17 cellular contexts compared by ENCODE assay signal in the genomic region with DNA sequence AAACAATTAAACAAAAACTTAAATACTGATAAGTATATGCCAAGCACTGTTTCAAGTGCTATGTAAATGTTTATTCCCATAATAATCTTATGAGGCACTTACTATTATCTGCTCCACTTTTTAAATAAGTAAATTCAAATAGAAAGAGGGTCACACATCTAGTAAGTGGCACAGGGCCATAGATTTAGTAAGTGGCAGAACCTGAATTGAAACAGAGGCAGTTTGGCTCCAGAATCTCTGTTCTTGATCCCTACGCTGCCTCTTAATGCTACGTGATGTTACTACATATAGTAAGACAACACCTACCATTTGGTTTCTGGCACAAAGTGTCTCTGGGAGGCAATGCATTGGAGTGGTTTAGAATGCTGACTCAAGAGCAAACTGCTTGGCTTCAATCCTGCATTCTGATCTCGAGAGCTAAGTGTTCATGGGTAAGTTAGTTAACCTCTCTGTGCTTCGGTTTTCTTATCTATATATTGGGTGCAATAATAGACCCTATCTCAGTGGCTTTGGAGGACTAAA.
DNase-seq lines count a peak whose midpoint lies in the region; ATAC-seq and TF ChIP-seq lines count a peak whose summit lies in the region.
"Had no signal": no experiment of that assay in that cellular context is flagged by ENCODE, and none has a peak within 500 bp of the region (broad histone marks: within the 10 kb centered on the region; RNA-seq: fewer than 3 reads in every experiment).

No MANE protein-coding gene starts in this region.

- TF ChIP-seq CTCF in upper lobe of right lung (IDR thresholded peaks at IDR 0.05) (no peak), endothelial cell (IDR thresholded peaks at IDR 0.05; ENCODE audit: unreplicated experiment) (no peak)

- no peak overlapping the region for H4K8ac ChIP-seq in mesendoderm (ENCODE audit: low read depth, low read length)

- peak; percentile 79 to 83 for ATAC-seq in right cardiac atrium
- peak; percentile 79 for ATAC-seq in upper lobe of right lung
- ATAC-seq: CD8-positive, alpha-beta T cell had no signal

- H3K27me3 ChIP-seq in right cardiac atrium (ENCODE audit: control insufficient read depth, insufficient read depth), result no peaks in the 10 kb centered on the region
- H3K27me3 ChIP-seq in upper lobe of right lung, result no peaks in the 10 kb centered on the region
- no peaks in the 10 kb centered on the region for H3K27me3 ChIP-seq in mesendoderm (ENCODE audit: insufficient read depth, low read length, poor library complexity)
- H3K27me3 ChIP-seq: MG63, Peyer's patch had no signal

- no peak overlapping the region for H2AK5ac ChIP-seq in mesendoderm (ENCODE audit: low read length)

- H3K27ac ChIP-seq in right cardiac atrium (ENCODE audit: low read length) (no peak overlapping the region), upper lobe of right lung (no peak overlapping the region), mesendoderm (ENCODE audit: low read depth, low read length) (no peak overlapping the region)
- H3K27ac ChIP-seq: KMS-11, Peyer's patch had no signal

- H3K9me3 ChIP-seq in right cardiac atrium (ENCODE audit: control insufficient read depth, low read length) (no peaks in the 10 kb centered on the region), upper lobe of right lung (no peaks in the 10 kb centered on the region)
- H3K9me3 ChIP-seq: BE2C, MG63, Peyer's patch had no signal

- no peaks in the 10 kb centered on the region for H3K79me2 ChIP-seq in mesendoderm (ENCODE audit: control insufficient read depth, insufficient read depth, low read length)

- no peak overlapping the region for H3K18ac ChIP-seq in mesendoderm (ENCODE audit: low read length)

- no peaks in the 10 kb centered on the region for H3K36me3 ChIP-seq in upper lobe of right lung
- H3K36me3 ChIP-seq in mesendoderm (ENCODE audit: control insufficient read depth, insufficient read depth, low read length), result no peaks in the 10 kb centered on the region
- H3K36me3 ChIP-seq: BE2C, MG63, Peyer's patch had no signal

- DNase-seq in NCI-H2029 (lab: John Stamatoyannopoulos, UW) (peak; percentile 67), NCI-H774 (lab: John Stamatoyannopoulos, UW) (peak; percentile 72), right cardiac atrium (no peak), upper lobe of right lung (no peak), endothelial cell (ENCODE audit: low spot score) (no peak), OCI-M2 (lab: John Stamatoyannopoulos, UW; ENCODE audit: unreplicated experiment) (no peak), mesendoderm (no peak)
- DNase-seq: BE2C; CD8-positive, alpha-beta T cell; HFFc6; MG63; NCI-H1105 treated with DMSO at 0.1 percent for 48 hours; NCI-H187 treated with DMSO at 0.1 percent for 48 hours; NCI-H2227 treated with DMSO at 0.1 percent for 48 hours; Peyer's patch; SIG-M5 had no signal

- H3K4me1 Mint-ChIP-seq in endothelial cell (ENCODE audit: unreplicated experiment), result no peaks in the 10 kb centered on the region

- no peaks in the 10 kb centered on the region for H3K27me3 Mint-ChIP-seq in endothelial cell (ENCODE audit: unreplicated experiment)

- WGBS in right cardiac atrium, result 54% methylated on average over 4 of the region's 4 CpGs
- no CpG with 5 or more reads among the region's 4 CpGs for whole genome bisulfite sequencing in mesendoderm (ENCODE audit: extremely low coverage, insufficient coverage, low lambda C conversion rate)

- H3K4me1 ChIP-seq in right cardiac atrium (ENCODE audit: control insufficient read depth, insufficient read depth, low read length) (no peaks in the 10 kb centered on the region), upper lobe of right lung (no peaks in the 10 kb centered on the region), mesendoderm (ENCODE audit: control insufficient read depth, low read depth, low read length) (peaks cover 2% of the 10 kb centered on the region)
- H3K4me1 ChIP-seq: BE2C, Peyer's patch had no signal

- H3K27ac Mint-ChIP-seq in endothelial cell (ENCODE audit: unreplicated experiment), result no peak overlapping the region
- H3K27ac Mint-ChIP-seq: CD8-positive, alpha-beta T cell; HFFc6 had no signal

- no peak overlapping the region for H2BK120ac ChIP-seq in mesendoderm (ENCODE audit: low read depth, low read length)

- no peaks in the 10 kb centered on the region for H3K79me1 ChIP-seq in mesendoderm (ENCODE audit: low read length)

- no peak overlapping the region for H3K4me2 ChIP-seq in mesendoderm (ENCODE audit: low read length)
- H3K4me2 ChIP-seq: KMS-11 had no signal

- intact Hi-C loops in right cardiac atrium (cut with DNase I), result no loop called here
- intact Hi-C loops in upper lobe of right lung (cut with DNase I), result no loop called here

- H3K9me3 Mint-ChIP-seq in endothelial cell (ENCODE audit: unreplicated experiment), result no peaks in the 10 kb centered on the region

- no peak overlapping the region for H3K9ac ChIP-seq in mesendoderm (ENCODE audit: low read length)
- H3K9ac ChIP-seq: KMS-11 had no signal

- no peaks in the 10 kb centered on the region for H3K36me3 Mint-ChIP-seq in endothelial cell (ENCODE audit: low read depth, unreplicated experiment)
- H3K36me3 Mint-ChIP-seq: CD8-positive, alpha-beta T cell had no signal

- no peak overlapping the region for H3K56ac ChIP-seq in mesendoderm (ENCODE audit: low read length)

- H4K5ac ChIP-seq in mesendoderm (ENCODE audit: low read length), result no peak overlapping the region

- no peak overlapping the region for H2BK5ac ChIP-seq in mesendoderm (ENCODE audit: low read length)

- no peak overlapping the region for H2BK15ac ChIP-seq in mesendoderm (replicated peaks; ENCODE audit: low read depth)

- H3K4me3 Mint-ChIP-seq in endothelial cell (ENCODE audit: unreplicated experiment), result no peak overlapping the region
- H3K4me3 Mint-ChIP-seq: CD8-positive, alpha-beta T cell; HFFc6 had no signal

- H3K23ac ChIP-seq in mesendoderm (ENCODE audit: low read length), result no peak overlapping the region

- H3K4ac ChIP-seq in mesendoderm (ENCODE audit: low read depth, low read length), result no peak overlapping the region

- H3K4me3 ChIP-seq in right cardiac atrium (ENCODE audit: low read length) (no peak overlapping the region), upper lobe of right lung (no peak overlapping the region), mesendoderm (ENCODE audit: low read length) (no peak overlapping the region)
- H3K4me3 ChIP-seq: MG63, Peyer's patch had no signal

Comparison
In these comparisons a context has a peak if more than half of its experiments do, and no peak if none do; other contexts are left out.
1. DNase-seq: peak in NCI-H2029 (single experiment) and NCI-H774 (single experiment); none in right cardiac atrium (0 of 3), upper lobe of right lung (single experiment), endothelial cell (single experiment), OCI-M2 (single experiment) and mesendoderm (single experiment).